In genomic region chr2:178202927-178203326, GRCh38 we compare ENCODE assay signal across 22 cellular contexts. TPM values are rescaled to one million over a fixed set of nuclear protein-coding genes. Genes with fewer than 3 reads are reported as not detected.
DNase-seq lines count a peak whose midpoint lies in the region; ATAC-seq and TF ChIP-seq lines count a peak whose summit lies in the region.
"Had no signal": no experiment of that assay in that cellular context is flagged by ENCODE, and none has a peak within 500 bp of the region (broad histone marks: within the 10 kb centered on the region; RNA-seq: fewer than 3 reads in every experiment).

No MANE protein-coding gene starts in this region.

- H3K4me1 ChIP-seq in KMS-11 (ENCODE audit: low read depth, poor library complexity, severe bottlenecking) = peaks cover 73% of the 10 kb centered on the region
- H3K4me1 ChIP-seq in gastrocnemius medialis = peaks cover 35 to 70% of the 10 kb centered on the region in 2 donors
- H3K4me1 ChIP-seq: BLaER1, Peyer's patch had no signal

- H3K79me2 ChIP-seq in KMS-11 (ENCODE audit: insufficient read depth, low read depth) = no peaks in the 10 kb centered on the region

- in situ Hi-C loops in gastrocnemius medialis (cut with MboI; ENCODE audit: low sequenced_read_pairs in 4 of 4) = no loop called here

- H3K4me3 ChIP-seq in KMS-11 (IDR thresholded peaks at IDR 0.05; ENCODE audit: insufficient read depth, low read depth, low read length) (no peak overlapping the region), gastrocnemius medialis (no peak overlapping the region)
- H3K4me3 ChIP-seq: BLaER1, Peyer's patch had no signal

- H3K4me2 ChIP-seq in KMS-11 = peak overlapping the region; percentile 22; the same call in 1 of the 2 replicates
- H3K4me2 ChIP-seq: BLaER1 had no signal

- intact Hi-C loops in gastrocnemius medialis (cut with DNase I; ENCODE audit: low total_unique reads) = no loop called here
- intact Hi-C loops in posterior cingulate gyrus (cut with DNase I) = no loop called here

- ATAC-seq in GM21717 (IDR thresholded peaks at IDR 0.05; ENCODE audit: unreplicated experiment) (peak; percentile 62), gastrocnemius medialis (no peak)
- ATAC-seq: SK-N-SH treated with all-trans-retinoic acid at 6 μM for 48 hours had no signal

- TF ChIP-seq CTCF in KMS-11 (conservative IDR thresholded peaks at IDR 0.05; ENCODE audit: low read depth, low read length) (no peak), gastrocnemius medialis (IDR thresholded peaks at IDR 0.05 in 4 of 5, conservative IDR thresholded peaks at IDR 0.05 in 1 of 5) (no peak)

- peak; percentile 72 for DNase-seq in NCI-H82 (lab: John Stamatoyannopoulos, UW)
- no peak for DNase-seq in NCI-H82 treated with DMSO at 0.1 percent for 48 hours (lab: John Stamatoyannopoulos, UW; ENCODE audit: unreplicated experiment)
- no peak for DNase-seq in gastrocnemius medialis
- DNase-seq in midbrain (lab: John Stamatoyannopoulos, UW) = no peak
- no peak for DNase-seq in posterior cingulate gyrus
- no peak for DNase-seq in NCI-H2081 (lab: John Stamatoyannopoulos, UW)
- DNase-seq: ACHN; CD4-positive, alpha-beta T cell; COR-L47; DMS79; Kasumi-1; NCI-H1417; NCI-H187; NCI-H2107; NCI-H69; Peyer's patch had no signal

- H3K9me3 ChIP-seq in gastrocnemius medialis = no peaks in the 10 kb centered on the region
- H3K9me3 ChIP-seq: BLaER1, Peyer's patch had no signal

- H3K36me3 ChIP-seq in KMS-11 (ENCODE audit: insufficient read depth) (no peaks in the 10 kb centered on the region), gastrocnemius medialis (no peaks in the 10 kb centered on the region)
- H3K36me3 ChIP-seq: BLaER1, Peyer's patch had no signal

- H3K27ac ChIP-seq in KMS-11 = peak overlapping the region; percentile 10; the same call in 1 of the 2 replicates
- peak overlapping the region in 3 of 4 donors; percentile 27 to 67 (median 58) for H3K27ac ChIP-seq in gastrocnemius medialis
- H3K27ac ChIP-seq: 22Rv1, BLaER1, Peyer's patch had no signal

- no peak overlapping the region for H2AFZ ChIP-seq in KMS-11 (ENCODE audit: low read depth)

- no peaks in the 10 kb centered on the region for H4K20me1 ChIP-seq in KMS-11 (ENCODE audit: insufficient read depth)
- H4K20me1 ChIP-seq: BLaER1 had no signal

- H3K27me3 ChIP-seq in KMS-11 (ENCODE audit: insufficient read depth, low read depth) (no peaks in the 10 kb centered on the region), gastrocnemius medialis (no peaks in the 10 kb centered on the region)
- H3K27me3 ChIP-seq: BLaER1, Peyer's patch had no signal

- no peak for TF ChIP-seq POLR2A in gastrocnemius medialis (IDR thresholded peaks at IDR 0.05)

- no peak overlapping the region for H3K9ac ChIP-seq in KMS-11
- H3K9ac ChIP-seq: BLaER1 had no signal

RNA-seq across cellular contexts. Expression of gene OSBPL6, which starts 8.6 kb away (rescaled TPM):
- 10 to 100 TPM; 11.6 to 51.1 (median 40.7) TPM for total RNA-seq in gastrocnemius medialis
- total RNA-seq: OCI-LY7 had no signal
